ENCODE assay signal across 15 cellular contexts in genomic region chr10:88693392-88694020, GRCh38. TPM values are rescaled to one million over a fixed set of nuclear protein-coding genes. Genes with fewer than 3 reads are reported as not detected.
DNase-seq lines count a peak whose midpoint lies in the region; ATAC-seq lines count a peak whose summit lies in the region.
"Had no signal": no experiment of that assay in that cellular context is flagged by ENCODE, and none has a peak within 500 bp of the region (broad histone marks: within the 10 kb centered on the region; RNA-seq: fewer than 3 reads in every experiment).

No MANE protein-coding gene starts in this region.

- no peak for ATAC-seq in HG03469 (IDR thresholded peaks at IDR 0.05; ENCODE audit: unreplicated experiment)
- ATAC-seq: stimulated activated naive CD8-positive, alpha-beta T cell treated with anti-CD3 and anti-CD28 coated beads, Interleukin-15, Interleukin-2, amounts not matched to agents 100 U/mL and 50 U/mL, for 24 hours had no signal

- DNase-seq in AG20443 (ENCODE audit: low spot score) (peak; percentile 17), HT-29 (ENCODE audit: low spot score) (peak; percentile 64), cerebellar cortex (ENCODE audit: low spot score) (peak; percentile 13), lung microvascular endothelial cell (ENCODE audit: low read depth in 2 of 2) (peak; percentile 1 to 7), CD1c-positive myeloid dendritic cell (ENCODE audit: extremely low spot score) (no peak), NCI-H510A treated with DMSO at 0.1 percent for 48 hours (lab: John Stamatoyannopoulos, UW) (no peak), NCI-H1436 treated with DMSO at 0.1 percent for 48 hours (lab: John Stamatoyannopoulos, UW) (no peak)
- DNase-seq: activated B cell treated with CpG ODN at 0.5 μM for 24 hours; immature natural killer cell; NCI-H2029 treated with DMSO at 0.1 percent for 48 hours; Peyer's patch; stimulated activated CD4-positive, alpha-beta T cell treated with anti-CD3 and anti-CD28 coated beads, Interleukin-2, amount 100 ng/mL, for 24 hours; stimulated activated naive CD8-positive, alpha-beta T cell treated with anti-CD3 and anti-CD28 coated beads, Interleukin-15, Interleukin-2, amounts not matched to agents 100 U/mL and 50 U/mL, for 24 hours had no signal

RNA-seq across cellular contexts. Expression of gene LIPK, which starts 12.5 kb away (rescaled TPM):
- not detected in 2 replicates for total RNA-seq in HT-29 (2014; rRNA removed; shearing (Covaris generic))
- total RNA-seq in lung microvascular endothelial cell, result not detected in 2 replicates
- total RNA-seq: activated B cell treated with CpG ODN at 0.5 μM for 24 hours, dermis microvascular lymphatic vessel endothelial cell, Peyer's patch had no signal

RNA-seq across cellular contexts. Expression of gene LIPF, which starts 29.3 kb away (rescaled TPM):
- not detected in 2 replicates for total RNA-seq in HT-29 (2014; rRNA removed; shearing (Covaris generic))
- total RNA-seq in lung microvascular endothelial cell, result not detected in 2 replicates
- total RNA-seq: activated B cell treated with CpG ODN at 0.5 μM for 24 hours, dermis microvascular lymphatic vessel endothelial cell, Peyer's patch had no signal

Comparison
In these comparisons a context has a peak if more than half of its experiments do, and no peak if none do; other contexts are left out.
1. DNase-seq: peak in AG20443 (single experiment), HT-29 (single experiment), cerebellar cortex (single experiment) and lung microvascular endothelial cell (2 of 2); none in CD1c-positive myeloid dendritic cell (single experiment), NCI-H510A treated with DMSO at 0.1 percent for 48 hours (single experiment) and NCI-H1436 treated with DMSO at 0.1 percent for 48 hours (single experiment).